In the genomic region with DNA sequence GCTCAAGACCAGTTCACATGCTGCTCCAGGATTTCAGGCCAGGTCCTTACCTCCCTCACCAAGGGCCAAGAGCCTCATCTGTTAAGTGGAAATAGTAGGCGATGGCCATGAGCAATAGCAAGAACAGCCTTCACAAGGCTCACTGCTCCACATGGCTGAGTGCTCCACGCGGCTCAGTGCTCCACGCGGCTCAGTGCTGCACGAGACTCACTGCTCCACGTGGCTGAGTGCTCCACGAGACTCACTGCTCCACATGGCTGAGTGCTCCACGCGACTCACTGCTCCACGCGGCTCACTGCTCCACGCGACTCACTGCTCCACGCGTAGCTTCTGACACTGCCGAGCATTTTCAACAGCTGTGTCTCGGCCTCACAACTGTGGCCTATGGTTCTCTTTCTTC, we compare ENCODE assay signal across 24 cellular contexts. TPM values are rescaled to one million over a fixed set of nuclear protein-coding genes. Genes with fewer than 3 reads are reported as not detected.
"Had no signal": no experiment of that assay in that cellular context is flagged by ENCODE, and none has a peak within 500 bp of the region (broad histone marks: within the 10 kb centered on the region; RNA-seq: fewer than 3 reads in every experiment).

No MANE protein-coding gene starts in this region.

- H3K4me1 ChIP-seq: foreskin keratinocyte, psoas muscle, right atrium auricular region, upper lobe of right lung had no signal

- DNase-seq: activated CD4-positive, alpha-beta T cell treated with anti-CD3 and anti-CD28 coated beads for 1 hour; activated CD4-positive, alpha-beta T cell treated with anti-CD3 and anti-CD28 coated beads, Interleukin-2, amount 50 U/mL, for 1 hour; activated CD8-positive, alpha-beta T cell treated with anti-CD3 and anti-CD28 coated beads, Interleukin-2, amount 10 ng/mL, durations not matched to agents 7 days and 5 days; activated effector memory CD4-positive, alpha-beta T cell treated with Interleukin-2 at 50 U/mL for 16 hours; activated naive CD4-positive, alpha-beta T cell treated with anti-CD3 and anti-CD28 coated beads for 36 hours; activated naive CD8-positive, alpha-beta T cell treated with anti-CD3 and anti-CD28 coated beads, Interleukin-2, amount 10 ng/mL, durations not matched to agents 7 days and 5 days; activated T-cell treated with anti-CD3 and anti-CD28 coated beads, Interleukin-2, amount 50 U/mL, for 72 hours; amniotic stem cell; cortex of kidney; erythroblast; foreskin keratinocyte; kidney glomerular epithelial cell; left ventricle myocardium superior; ovary; psoas muscle; small intestine; T-helper 9 cell; upper lobe of right lung had no signal

- H3K4me3 ChIP-seq: breast epithelium, ovary, psoas muscle, right atrium auricular region, upper lobe of right lung had no signal

- H3K4me1 Mint-ChIP-seq: activated naive CD8-positive, alpha-beta T cell treated with anti-CD3 and anti-CD28 coated beads, Interleukin-2, amount 10 ng/mL, durations not matched to agents 7 days and 5 days; neural crest cell; stimulated activated memory B cell treated with anti-CD40 and anti-IgM and Interleukin-4, amounts not matched to agents 10 μg/mL and 1 μg/mL and 100 μg/mL, for 72 hours had no signal

- H3K36me3 Mint-ChIP-seq: activated naive CD8-positive, alpha-beta T cell treated with anti-CD3 and anti-CD28 coated beads, Interleukin-2, amount 10 ng/mL, durations not matched to agents 7 days and 5 days; stimulated activated memory B cell treated with anti-CD40 and anti-IgM and Interleukin-4, amounts not matched to agents 10 μg/mL and 1 μg/mL and 100 μg/mL, for 72 hours had no signal

- H3K27me3 Mint-ChIP-seq: activated naive CD8-positive, alpha-beta T cell treated with anti-CD3 and anti-CD28 coated beads, Interleukin-2, amount 10 ng/mL, durations not matched to agents 7 days and 5 days had no signal

- H3K9me3 ChIP-seq: breast epithelium, ovary, psoas muscle, right atrium auricular region, upper lobe of right lung had no signal

- H3K36me3 ChIP-seq: breast epithelium, ovary, right atrium auricular region, upper lobe of right lung had no signal

- H3K9me3 Mint-ChIP-seq: activated naive CD4-positive, alpha-beta T cell treated with anti-CD3 and anti-CD28 coated beads for 36 hours; activated naive CD8-positive, alpha-beta T cell treated with anti-CD3 and anti-CD28 coated beads, Interleukin-2, amount 10 ng/mL, durations not matched to agents 7 days and 5 days; activated T-cell treated with anti-CD3 and anti-CD28 coated beads, Interleukin-2, amount 50 U/mL, for 72 hours; neural crest cell; stimulated activated memory B cell treated with anti-CD40 and anti-IgM and Interleukin-4, amounts not matched to agents 10 μg/mL and 1 μg/mL and 100 μg/mL, for 72 hours had no signal

- H3K27me3 ChIP-seq: breast epithelium, foreskin keratinocyte, ovary, right atrium auricular region, upper lobe of right lung had no signal

- H3K4me3 Mint-ChIP-seq: activated CD8-positive, alpha-beta T cell treated with anti-CD3 and anti-CD28 coated beads, Interleukin-2, amount 10 ng/mL, durations not matched to agents 7 days and 5 days; activated naive CD4-positive, alpha-beta T cell treated with anti-CD3 and anti-CD28 coated beads for 36 hours; activated naive CD8-positive, alpha-beta T cell treated with anti-CD3 and anti-CD28 coated beads, Interleukin-2, amount 10 ng/mL, durations not matched to agents 7 days and 5 days; activated T-cell treated with anti-CD3 and anti-CD28 coated beads, Interleukin-2, amount 50 U/mL, for 72 hours; neural crest cell; stimulated activated memory B cell treated with anti-CD40 and anti-IgM and Interleukin-4, amounts not matched to agents 10 μg/mL and 1 μg/mL and 100 μg/mL, for 72 hours had no signal

- FAIRE-seq: small intestine had no signal

- H3K27ac Mint-ChIP-seq: activated CD8-positive, alpha-beta T cell treated with anti-CD3 and anti-CD28 coated beads, Interleukin-2, amount 10 ng/mL, durations not matched to agents 7 days and 5 days; activated naive CD4-positive, alpha-beta T cell treated with anti-CD3 and anti-CD28 coated beads for 36 hours; activated naive CD8-positive, alpha-beta T cell treated with anti-CD3 and anti-CD28 coated beads, Interleukin-2, amount 10 ng/mL, durations not matched to agents 7 days and 5 days; activated T-cell treated with anti-CD3 and anti-CD28 coated beads, Interleukin-2, amount 50 U/mL, for 72 hours; stimulated activated memory B cell treated with anti-CD40 and anti-IgM and Interleukin-4, amounts not matched to agents 10 μg/mL and 1 μg/mL and 100 μg/mL, for 72 hours had no signal

- H3K27ac ChIP-seq: breast epithelium, foreskin keratinocyte, ovary, psoas muscle, right atrium auricular region, upper lobe of right lung had no signal

RNA-seq across cellular contexts. Expression of a gene that starts 36.4 kb away (rescaled TPM):
- total RNA-seq: activated CD8-positive, alpha-beta T cell treated with anti-CD3 and anti-CD28 coated beads, Interleukin-2, amount 10 ng/mL, durations not matched to agents 7 days and 5 days; activated naive CD4-positive, alpha-beta T cell treated with anti-CD3 and anti-CD28 coated beads for 36 hours; activated naive CD8-positive, alpha-beta T cell treated with anti-CD3 and anti-CD28 coated beads, Interleukin-2, amount 10 ng/mL, durations not matched to agents 7 days and 5 days; activated T-cell treated with anti-CD3 and anti-CD28 coated beads, Interleukin-2, amount 50 U/mL, for 72 hours; foreskin keratinocyte; SK-MEL-5; T-helper 1 cell treated with Interleukin-12 subunit alpha and Interleukin-12 subunit beta and Interleukin-4 antibody, amounts not matched to agents 30 ng/mL and 1 ng/mL, for 36 hours had no signal
- polyA plus RNA-seq: foreskin keratinocyte had no signal
